ENCODE assay signal across 1 cellular context in genomic region chr15:45129651-45130129, GRCh38.
TF ChIP-seq lines count a peak whose summit lies in the region.

TSS of gene DUOX1 (plus strand) at chr15:45129994. CDS start at chr15:45131967, 1,973 bp downstream.
TSS of gene DUOXA1 (minus strand) at chr15:45129879. CDS start at chr15:45123014, 6,865 bp downstream.

TF ChIP-seq in H1, 55 proteins besides CTCF, POLR2A, EP300 and RAD21 (continued from another document):
- TF ChIP-seq SUZ12 (IDR thresholded peaks at IDR 0.05; ENCODE audit: low read length) (peak; percentile 53), SIN3A (conservative IDR thresholded peaks at IDR 0.05 in 1 of 2, IDR thresholded peaks at IDR 0.05 in 1 of 2; ENCODE audit: low read depth in 1 of 2, low read length in 2 of 2) (0 out of 4 replicates have a peak, but pooled peaks of 1 of the 2 experiments have one; percentile 10), EZH2 (IDR thresholded peaks at IDR 0.05; ENCODE audit: low read depth, low read length, severe bottlenecking) (peak; percentile 51)
